Comparison of ENCODE assay signal across 1 cellular context in the genomic region with DNA sequence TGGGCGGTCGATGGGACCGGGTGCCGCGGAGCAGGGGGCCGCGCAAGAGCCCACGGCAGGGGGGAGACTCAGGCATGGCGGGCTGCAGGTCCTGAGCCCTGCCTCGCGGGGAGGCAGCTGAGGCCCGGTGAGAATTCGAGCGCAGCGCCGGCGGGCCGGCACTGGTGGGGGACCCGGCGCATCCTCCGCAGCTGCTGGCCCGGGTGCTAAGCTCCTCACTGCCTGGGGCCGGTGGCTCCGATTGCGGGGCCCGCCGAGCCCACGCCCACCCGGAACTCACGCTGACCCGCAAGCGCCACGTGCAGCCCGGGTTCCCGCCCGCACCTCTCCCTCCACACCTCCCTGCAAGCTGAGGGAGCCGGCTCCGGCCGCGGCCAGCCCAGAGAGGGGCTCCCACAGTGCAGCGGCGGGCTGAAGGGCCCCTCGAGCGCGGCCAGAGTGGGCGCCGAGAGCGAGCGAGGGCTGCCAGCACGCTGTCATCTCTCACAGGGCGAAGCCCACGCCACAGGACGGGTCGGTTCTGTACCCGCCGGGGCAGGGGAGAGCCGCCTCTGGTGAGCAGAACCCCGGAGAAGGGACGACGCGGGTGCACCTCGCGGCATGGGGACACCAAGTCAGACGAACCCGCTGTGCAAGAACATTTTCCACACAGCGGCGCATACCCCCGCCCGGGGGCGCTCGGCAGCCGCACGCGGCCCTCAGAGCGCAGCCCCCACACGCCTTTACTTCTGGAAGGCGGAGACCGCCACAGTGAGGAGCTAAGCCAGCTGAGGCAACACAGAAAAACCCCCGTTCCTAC.
TF ChIP-seq lines count a peak whose summit lies in the region.

No MANE protein-coding gene starts in this region.

TF ChIP-seq in H1, 55 proteins besides CTCF, POLR2A, EP300 and RAD21:
- no peak for TF ChIP-seq SUZ12 (IDR thresholded peaks at IDR 0.05; ENCODE audit: low read length)
- no peak for TF ChIP-seq TAF1 (IDR thresholded peaks at IDR 0.05; ENCODE audit: low read depth, low read length)
- TF ChIP-seq CHD1 (IDR thresholded peaks at IDR 0.05; ENCODE audit: low read depth, low read length), result no peak
- TF ChIP-seq, protein P1, sequence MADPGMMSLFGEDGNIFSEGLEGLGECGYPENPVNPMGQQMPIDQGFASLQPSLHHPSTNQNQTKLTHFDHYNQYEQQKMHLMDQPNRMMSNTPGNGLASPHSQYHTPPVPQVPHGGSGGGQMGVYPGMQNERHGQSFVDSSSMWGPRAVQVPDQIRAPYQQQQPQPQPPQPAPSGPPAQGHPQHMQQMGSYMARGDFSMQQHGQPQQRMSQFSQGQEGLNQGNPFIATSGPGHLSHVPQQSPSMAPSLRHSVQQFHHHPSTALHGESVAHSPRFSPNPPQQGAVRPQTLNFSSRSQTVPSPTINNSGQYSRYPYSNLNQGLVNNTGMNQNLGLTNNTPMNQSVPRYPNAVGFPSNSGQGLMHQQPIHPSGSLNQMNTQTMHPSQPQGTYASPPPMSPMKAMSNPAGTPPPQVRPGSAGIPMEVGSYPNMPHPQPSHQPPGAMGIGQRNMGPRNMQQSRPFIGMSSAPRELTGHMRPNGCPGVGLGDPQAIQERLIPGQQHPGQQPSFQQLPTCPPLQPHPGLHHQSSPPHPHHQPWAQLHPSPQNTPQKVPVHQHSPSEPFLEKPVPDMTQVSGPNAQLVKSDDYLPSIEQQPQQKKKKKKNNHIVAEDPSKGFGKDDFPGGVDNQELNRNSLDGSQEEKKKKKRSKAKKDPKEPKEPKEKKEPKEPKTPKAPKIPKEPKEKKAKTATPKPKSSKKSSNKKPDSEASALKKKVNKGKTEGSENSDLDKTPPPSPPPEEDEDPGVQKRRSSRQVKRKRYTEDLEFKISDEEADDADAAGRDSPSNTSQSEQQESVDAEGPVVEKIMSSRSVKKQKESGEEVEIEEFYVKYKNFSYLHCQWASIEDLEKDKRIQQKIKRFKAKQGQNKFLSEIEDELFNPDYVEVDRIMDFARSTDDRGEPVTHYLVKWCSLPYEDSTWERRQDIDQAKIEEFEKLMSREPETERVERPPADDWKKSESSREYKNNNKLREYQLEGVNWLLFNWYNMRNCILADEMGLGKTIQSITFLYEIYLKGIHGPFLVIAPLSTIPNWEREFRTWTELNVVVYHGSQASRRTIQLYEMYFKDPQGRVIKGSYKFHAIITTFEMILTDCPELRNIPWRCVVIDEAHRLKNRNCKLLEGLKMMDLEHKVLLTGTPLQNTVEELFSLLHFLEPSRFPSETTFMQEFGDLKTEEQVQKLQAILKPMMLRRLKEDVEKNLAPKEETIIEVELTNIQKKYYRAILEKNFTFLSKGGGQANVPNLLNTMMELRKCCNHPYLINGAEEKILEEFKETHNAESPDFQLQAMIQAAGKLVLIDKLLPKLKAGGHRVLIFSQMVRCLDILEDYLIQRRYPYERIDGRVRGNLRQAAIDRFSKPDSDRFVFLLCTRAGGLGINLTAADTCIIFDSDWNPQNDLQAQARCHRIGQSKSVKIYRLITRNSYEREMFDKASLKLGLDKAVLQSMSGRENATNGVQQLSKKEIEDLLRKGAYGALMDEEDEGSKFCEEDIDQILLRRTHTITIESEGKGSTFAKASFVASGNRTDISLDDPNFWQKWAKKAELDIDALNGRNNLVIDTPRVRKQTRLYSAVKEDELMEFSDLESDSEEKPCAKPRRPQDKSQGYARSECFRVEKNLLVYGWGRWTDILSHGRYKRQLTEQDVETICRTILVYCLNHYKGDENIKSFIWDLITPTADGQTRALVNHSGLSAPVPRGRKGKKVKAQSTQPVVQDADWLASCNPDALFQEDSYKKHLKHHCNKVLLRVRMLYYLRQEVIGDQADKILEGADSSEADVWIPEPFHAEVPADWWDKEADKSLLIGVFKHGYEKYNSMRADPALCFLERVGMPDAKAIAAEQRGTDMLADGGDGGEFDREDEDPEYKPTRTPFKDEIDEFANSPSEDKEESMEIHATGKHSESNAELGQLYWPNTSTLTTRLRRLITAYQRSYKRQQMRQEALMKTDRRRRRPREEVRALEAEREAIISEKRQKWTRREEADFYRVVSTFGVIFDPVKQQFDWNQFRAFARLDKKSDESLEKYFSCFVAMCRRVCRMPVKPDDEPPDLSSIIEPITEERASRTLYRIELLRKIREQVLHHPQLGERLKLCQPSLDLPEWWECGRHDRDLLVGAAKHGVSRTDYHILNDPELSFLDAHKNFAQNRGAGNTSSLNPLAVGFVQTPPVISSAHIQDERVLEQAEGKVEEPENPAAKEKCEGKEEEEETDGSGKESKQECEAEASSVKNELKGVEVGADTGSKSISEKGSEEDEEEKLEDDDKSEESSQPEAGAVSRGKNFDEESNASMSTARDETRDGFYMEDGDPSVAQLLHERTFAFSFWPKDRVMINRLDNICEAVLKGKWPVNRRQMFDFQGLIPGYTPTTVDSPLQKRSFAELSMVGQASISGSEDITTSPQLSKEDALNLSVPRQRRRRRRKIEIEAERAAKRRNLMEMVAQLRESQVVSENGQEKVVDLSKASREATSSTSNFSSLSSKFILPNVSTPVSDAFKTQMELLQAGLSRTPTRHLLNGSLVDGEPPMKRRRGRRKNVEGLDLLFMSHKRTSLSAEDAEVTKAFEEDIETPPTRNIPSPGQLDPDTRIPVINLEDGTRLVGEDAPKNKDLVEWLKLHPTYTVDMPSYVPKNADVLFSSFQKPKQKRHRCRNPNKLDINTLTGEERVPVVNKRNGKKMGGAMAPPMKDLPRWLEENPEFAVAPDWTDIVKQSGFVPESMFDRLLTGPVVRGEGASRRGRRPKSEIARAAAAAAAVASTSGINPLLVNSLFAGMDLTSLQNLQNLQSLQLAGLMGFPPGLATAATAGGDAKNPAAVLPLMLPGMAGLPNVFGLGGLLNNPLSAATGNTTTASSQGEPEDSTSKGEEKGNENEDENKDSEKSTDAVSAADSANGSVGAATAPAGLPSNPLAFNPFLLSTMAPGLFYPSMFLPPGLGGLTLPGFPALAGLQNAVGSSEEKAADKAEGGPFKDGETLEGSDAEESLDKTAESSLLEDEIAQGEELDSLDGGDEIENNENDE (IDR thresholded peaks at IDR 0.05; ENCODE audit: insufficient replicate concordance, low read length), result no peak
- TF ChIP-seq JUN (IDR thresholded peaks at IDR 0.05; ENCODE audit: low read depth, low read length), result no peak
- TF ChIP-seq HDAC2 (IDR thresholded peaks at IDR 0.05; ENCODE audit: borderline replicate concordance in 1 of 2, low read depth in 2 of 2, low read length in 2 of 2), result no peak
